1 cellular context compared by ENCODE assay signal in the genomic region with DNA sequence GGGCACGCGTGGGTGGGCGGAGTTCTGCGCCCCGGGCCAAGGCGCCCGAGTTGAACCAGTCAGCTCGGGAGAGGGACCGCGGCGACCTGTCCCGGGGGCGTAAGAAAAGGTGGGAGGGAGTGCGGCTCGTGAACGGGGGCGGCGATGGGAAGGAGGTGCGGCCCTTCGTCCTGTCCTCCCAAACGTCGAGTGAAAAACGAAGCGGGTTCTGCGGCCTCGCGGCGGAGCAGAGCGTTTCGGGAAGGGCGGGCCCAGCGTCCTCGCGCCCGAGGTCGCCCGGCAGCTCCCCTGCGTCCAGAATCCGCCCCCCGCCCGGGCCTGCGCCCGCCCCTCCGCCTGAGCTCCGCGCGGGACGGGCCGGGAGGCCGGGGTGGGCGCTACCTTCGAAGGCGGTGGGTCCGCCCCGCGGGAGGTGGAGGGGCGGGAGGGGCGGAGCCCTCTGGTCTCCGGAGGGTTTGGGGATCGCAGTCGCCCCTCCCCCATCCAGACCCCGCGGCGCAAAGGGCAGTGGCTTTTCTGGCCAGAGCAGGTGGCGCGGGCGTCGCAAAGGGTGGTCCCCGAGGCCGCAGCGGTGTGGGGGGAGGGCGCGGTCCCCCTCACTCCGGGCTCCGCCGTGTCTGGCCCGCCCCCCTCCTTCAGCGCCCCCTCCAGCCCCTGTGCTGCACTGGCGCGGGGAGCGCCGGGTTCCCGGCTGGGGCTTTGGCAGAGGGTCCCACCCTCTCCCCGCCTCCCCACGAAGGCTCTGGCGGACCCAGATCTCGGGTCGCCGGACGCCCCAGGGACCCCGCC.
TF ChIP-seq lines count a peak whose summit lies in the region.

No MANE protein-coding gene starts in this region.

TF ChIP-seq in HepG2, 621 proteins besides CTCF, POLR2A, EP300 and RAD21 (continued from another document):
- TF ChIP-seq, protein P1, sequence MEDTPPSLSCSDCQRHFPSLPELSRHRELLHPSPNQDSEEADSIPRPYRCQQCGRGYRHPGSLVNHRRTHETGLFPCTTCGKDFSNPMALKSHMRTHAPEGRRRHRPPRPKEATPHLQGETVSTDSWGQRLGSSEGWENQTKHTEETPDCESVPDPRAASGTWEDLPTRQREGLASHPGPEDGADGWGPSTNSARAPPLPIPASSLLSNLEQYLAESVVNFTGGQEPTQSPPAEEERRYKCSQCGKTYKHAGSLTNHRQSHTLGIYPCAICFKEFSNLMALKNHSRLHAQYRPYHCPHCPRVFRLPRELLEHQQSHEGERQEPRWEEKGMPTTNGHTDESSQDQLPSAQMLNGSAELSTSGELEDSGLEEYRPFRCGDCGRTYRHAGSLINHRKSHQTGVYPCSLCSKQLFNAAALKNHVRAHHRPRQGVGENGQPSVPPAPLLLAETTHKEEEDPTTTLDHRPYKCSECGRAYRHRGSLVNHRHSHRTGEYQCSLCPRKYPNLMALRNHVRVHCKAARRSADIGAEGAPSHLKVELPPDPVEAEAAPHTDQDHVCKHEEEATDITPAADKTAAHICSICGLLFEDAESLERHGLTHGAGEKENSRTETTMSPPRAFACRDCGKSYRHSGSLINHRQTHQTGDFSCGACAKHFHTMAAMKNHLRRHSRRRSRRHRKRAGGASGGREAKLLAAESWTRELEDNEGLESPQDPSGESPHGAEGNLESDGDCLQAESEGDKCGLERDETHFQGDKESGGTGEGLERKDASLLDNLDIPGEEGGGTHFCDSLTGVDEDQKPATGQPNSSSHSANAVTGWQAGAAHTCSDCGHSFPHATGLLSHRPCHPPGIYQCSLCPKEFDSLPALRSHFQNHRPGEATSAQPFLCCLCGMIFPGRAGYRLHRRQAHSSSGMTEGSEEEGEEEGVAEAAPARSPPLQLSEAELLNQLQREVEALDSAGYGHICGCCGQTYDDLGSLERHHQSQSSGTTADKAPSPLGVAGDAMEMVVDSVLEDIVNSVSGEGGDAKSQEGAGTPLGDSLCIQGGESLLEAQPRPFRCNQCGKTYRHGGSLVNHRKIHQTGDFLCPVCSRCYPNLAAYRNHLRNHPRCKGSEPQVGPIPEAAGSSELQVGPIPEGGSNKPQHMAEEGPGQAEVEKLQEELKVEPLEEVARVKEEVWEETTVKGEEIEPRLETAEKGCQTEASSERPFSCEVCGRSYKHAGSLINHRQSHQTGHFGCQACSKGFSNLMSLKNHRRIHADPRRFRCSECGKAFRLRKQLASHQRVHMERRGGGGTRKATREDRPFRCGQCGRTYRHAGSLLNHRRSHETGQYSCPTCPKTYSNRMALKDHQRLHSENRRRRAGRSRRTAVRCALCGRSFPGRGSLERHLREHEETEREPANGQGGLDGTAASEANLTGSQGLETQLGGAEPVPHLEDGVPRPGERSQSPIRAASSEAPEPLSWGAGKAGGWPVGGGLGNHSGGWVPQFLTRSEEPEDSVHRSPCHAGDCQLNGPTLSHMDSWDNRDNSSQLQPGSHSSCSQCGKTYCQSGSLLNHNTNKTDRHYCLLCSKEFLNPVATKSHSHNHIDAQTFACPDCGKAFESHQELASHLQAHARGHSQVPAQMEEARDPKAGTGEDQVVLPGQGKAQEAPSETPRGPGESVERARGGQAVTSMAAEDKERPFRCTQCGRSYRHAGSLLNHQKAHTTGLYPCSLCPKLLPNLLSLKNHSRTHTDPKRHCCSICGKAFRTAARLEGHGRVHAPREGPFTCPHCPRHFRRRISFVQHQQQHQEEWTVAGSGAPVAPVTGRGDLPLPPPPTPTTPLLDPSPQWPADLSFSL (CRISPR knock-in tag; IDR thresholded peaks at IDR 0.05): no peak
- TF ChIP-seq MIXL1 (CRISPR knock-in tag; IDR thresholded peaks at IDR 0.05) (no peak), HES4 (CRISPR knock-in tag; IDR thresholded peaks at IDR 0.05; ENCODE audit: borderline replicate concordance) (no peak), EHMT2 (IDR thresholded peaks at IDR 0.05; ENCODE audit: borderline replicate concordance, low read depth, low read length) (no peak), ZNF230 (CRISPR knock-in tag; IDR thresholded peaks at IDR 0.05) (peak; percentile 7; the same call in 1 of the 2 replicates), SP140L (CRISPR knock-in tag; IDR thresholded peaks at IDR 0.05; ENCODE audit: borderline replicate concordance) (no peak), HMGA1 (CRISPR knock-in tag; conservative IDR thresholded peaks at IDR 0.05) (no peak), HNRNPUL1 (IDR thresholded peaks at IDR 0.05; ENCODE audit: low read depth, low read length) (no peak), HDAC6 (IDR thresholded peaks at IDR 0.05; ENCODE audit: low read depth, low read length) (no peak), ASH2L (IDR thresholded peaks at IDR 0.05; ENCODE audit: insufficient read length, low read depth, low read length) (no peak), PHB2 (IDR thresholded peaks at IDR 0.05; ENCODE audit: partially characterized antibody) (no peak), CHD4 (IDR thresholded peaks at IDR 0.05; ENCODE audit: borderline replicate concordance, low read length) (no peak), RFX5 (IDR thresholded peaks at IDR 0.05; ENCODE audit: low read depth, low read length) (no peak), FOSL2 (CRISPR knock-in tag; IDR thresholded peaks at IDR 0.05) (no peak), MBD4 (IDR thresholded peaks at IDR 0.05; ENCODE audit: borderline replicate concordance, low read length) (no peak), MAF1 (CRISPR knock-in tag; IDR thresholded peaks at IDR 0.05; ENCODE audit: borderline replicate concordance) (0 out of 2 replicates have a peak, but pooled peaks have one; percentile 36), ELF4 (CRISPR knock-in tag; IDR thresholded peaks at IDR 0.05; ENCODE audit: borderline replicate concordance) (0 out of 2 replicates have a peak, but pooled peaks have one; percentile 10), KDM2A (CRISPR knock-in tag; IDR thresholded peaks at IDR 0.05; ENCODE audit: borderline replicate concordance, low read depth) (no peak), ZNF33B (CRISPR knock-in tag; IDR thresholded peaks at IDR 0.05) (no peak), NPAS2 (CRISPR knock-in tag; IDR thresholded peaks at IDR 0.05; ENCODE audit: borderline replicate concordance) (no peak), MEF2D (CRISPR knock-in tag; IDR thresholded peaks at IDR 0.05) (0 out of 2 replicates have a peak, but pooled peaks have one; percentile 35), KAT8 (CRISPR knock-in tag; IDR thresholded peaks at IDR 0.05) (no peak), SAP130 (CRISPR knock-in tag; IDR thresholded peaks at IDR 0.05; ENCODE audit: low read depth) (no peak), ZNF607 (CRISPR knock-in tag; IDR thresholded peaks at IDR 0.05; ENCODE audit: borderline replicate concordance) (0 out of 2 replicates have a peak, but pooled peaks have one; percentile 43)
- TF ChIP-seq, protein P2, sequence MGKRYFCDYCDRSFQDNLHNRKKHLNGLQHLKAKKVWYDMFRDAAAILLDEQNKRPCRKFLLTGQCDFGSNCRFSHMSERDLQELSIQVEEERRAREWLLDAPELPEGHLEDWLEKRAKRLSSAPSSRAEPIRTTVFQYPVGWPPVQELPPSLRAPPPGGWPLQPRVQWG (CRISPR knock-in tag; IDR thresholded peaks at IDR 0.05; ENCODE audit: borderline replicate concordance, low read depth): no peak
- TF ChIP-seq, protein P3, sequence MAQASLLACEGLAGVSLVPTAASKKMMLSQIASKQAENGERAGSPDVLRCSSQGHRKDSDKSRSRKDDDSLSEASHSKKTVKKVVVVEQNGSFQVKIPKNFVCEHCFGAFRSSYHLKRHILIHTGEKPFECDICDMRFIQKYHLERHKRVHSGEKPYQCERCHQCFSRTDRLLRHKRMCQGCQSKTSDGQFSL (CRISPR knock-in tag; IDR thresholded peaks at IDR 0.05): peak; percentile 10; the same call in 1 of the 2 replicates
- TF ChIP-seq, protein P4, sequence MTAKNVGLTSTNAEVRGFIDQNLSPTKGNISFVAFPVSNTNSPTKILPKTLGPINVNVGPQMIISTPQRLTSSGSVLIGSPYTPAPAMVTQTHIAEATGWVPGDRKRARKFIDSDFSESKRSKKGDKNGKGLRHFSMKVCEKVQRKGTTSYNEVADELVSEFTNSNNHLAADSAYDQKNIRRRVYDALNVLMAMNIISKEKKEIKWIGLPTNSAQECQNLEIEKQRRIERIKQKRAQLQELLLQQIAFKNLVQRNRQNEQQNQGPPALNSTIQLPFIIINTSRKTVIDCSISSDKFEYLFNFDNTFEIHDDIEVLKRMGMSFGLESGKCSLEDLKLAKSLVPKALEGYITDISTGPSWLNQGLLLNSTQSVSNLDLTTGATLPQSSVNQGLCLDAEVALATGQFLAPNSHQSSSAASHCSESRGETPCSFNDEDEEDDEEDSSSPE (CRISPR knock-in tag; IDR thresholded peaks at IDR 0.05): peak; percentile 55
- TF ChIP-seq, protein P5, sequence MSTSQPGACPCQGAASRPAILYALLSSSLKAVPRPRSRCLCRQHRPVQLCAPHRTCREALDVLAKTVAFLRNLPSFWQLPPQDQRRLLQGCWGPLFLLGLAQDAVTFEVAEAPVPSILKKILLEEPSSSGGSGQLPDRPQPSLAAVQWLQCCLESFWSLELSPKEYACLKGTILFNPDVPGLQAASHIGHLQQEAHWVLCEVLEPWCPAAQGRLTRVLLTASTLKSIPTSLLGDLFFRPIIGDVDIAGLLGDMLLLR (CRISPR knock-in tag; IDR thresholded peaks at IDR 0.05): peak; percentile 40; the same call in 1 of the 2 replicates
